ENCODE assay signal across 7 cellular contexts in genomic region chr11:11084337-11084736, GRCh38.
"Had no signal": no experiment of that assay in that cellular context is flagged by ENCODE, and none has a peak within 500 bp of the region (broad histone marks: within the 10 kb centered on the region; RNA-seq: fewer than 3 reads in every experiment).

No MANE protein-coding gene starts in this region.

- H3K27ac Mint-ChIP-seq: H9 had no signal

- ATAC-seq: K562 had no signal

- FAIRE-seq: H54, HTR-8/SVneo, K562 had no signal

- H3K4me3 Mint-ChIP-seq: H9 had no signal

- H3K4me3 ChIP-seq: K562 had no signal

- DNase-seq: GOT3, H9, HCEC 1CT, IMR-90 had no signal
